ENCODE assay signal across 8 cellular contexts in the genomic region with DNA sequence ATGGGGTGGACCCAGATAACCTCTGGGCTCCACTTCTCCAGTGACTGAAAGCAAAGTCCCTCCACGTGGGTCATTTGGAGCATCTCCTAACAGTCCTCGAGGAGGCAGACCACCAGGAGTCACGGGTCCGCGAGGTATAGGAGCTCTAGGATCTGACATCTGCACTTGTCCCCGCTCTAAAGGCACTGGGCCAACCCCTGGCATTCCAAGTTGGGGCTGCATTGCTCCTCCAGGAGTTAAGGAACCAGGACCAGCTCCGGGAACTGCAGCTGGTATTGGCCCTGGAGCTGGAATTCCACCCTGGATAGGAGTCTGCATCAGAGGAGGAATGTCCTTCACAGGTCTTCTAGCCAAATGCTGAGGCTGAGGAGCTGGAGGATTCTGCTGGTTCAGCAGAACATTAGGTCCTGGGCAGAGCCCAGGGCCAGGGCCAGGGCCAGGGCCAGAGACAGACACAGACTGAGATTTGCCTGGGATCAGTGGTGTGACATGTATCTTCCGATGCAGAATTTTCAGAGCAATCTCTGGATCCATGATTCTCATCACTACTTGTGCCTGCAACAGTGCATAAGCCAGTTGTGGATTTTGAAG. TPM values are rescaled to one million over a fixed set of nuclear protein-coding genes. Genes with fewer than 3 reads are reported as not detected.
DNase-seq lines count a peak whose midpoint lies in the region; ATAC-seq and TF ChIP-seq lines count a peak whose summit lies in the region.

No MANE protein-coding gene starts in this region.

- H3K36me3 Mint-ChIP-seq in CD8-positive, alpha-beta T cell, result peaks cover 38% of the 10 kb centered on the region

- POLR2A ChIA-PET in CD8-positive, alpha-beta T cell (lab: Charles Lee), result interaction anchor here (0.5 to 1.1 kb wide), 4 partner anchors 8 to 1120 kb away, joined by 3 to 5 read pairs (median 3); partner anchors contain the start of gene ASAH2B

- no peaks in the 10 kb centered on the region for H3K9me3 Mint-ChIP-seq in CD8-positive, alpha-beta T cell

- intact Hi-C loops in CD8-positive, alpha-beta T cell (cut with DNase I, micrococcal nuclease), result loop anchor here in 1 of 2 experiments (5.0 kb wide), 1 partner anchor 1071 kb away; no protein-coding TSS in a partner anchor
- intact Hi-C loops in esophagus squamous epithelium (cut with DNase I), result no loop called here

- H3K4me1 ChIP-seq in CD8-positive, alpha-beta T cell (ENCODE audit: insufficient read depth, low read length), result peaks cover 46% of the 10 kb centered on the region
- peaks cover 0 to 30% (median 11%) of the 10 kb centered on the region in 4 donors for H3K4me1 ChIP-seq in Peyer's patch
- H3K4me1 ChIP-seq in esophagus squamous epithelium, result peaks cover 15 to 54% (median 33%) of the 10 kb centered on the region in 3 donors
- H3K4me1 ChIP-seq in osteoblast (ENCODE audit: insufficient read depth, low read length), result peaks cover 17% of the 10 kb centered on the region

- H3K36me3 ChIP-seq in CD8-positive, alpha-beta T cell (ENCODE audit: insufficient read depth, low read length), result no peaks in the 10 kb centered on the region
- H3K36me3 ChIP-seq in Peyer's patch (no peaks in the 10 kb centered on the region), esophagus squamous epithelium (no peaks in the 10 kb centered on the region), osteoblast (ENCODE audit: insufficient read depth, low read length) (no peaks in the 10 kb centered on the region)

- CTCF ChIA-PET in CD8-positive, alpha-beta T cell (lab: Charles Lee), result no interaction called here

- peaks cover 60% of the 10 kb centered on the region for H3K4me1 Mint-ChIP-seq in CD8-positive, alpha-beta T cell (ENCODE audit: low read depth)

- no peak for TF ChIP-seq POLR2A in Peyer's patch (IDR thresholded peaks at IDR 0.05)
- TF ChIP-seq POLR2A in esophagus squamous epithelium (IDR thresholded peaks at IDR 0.05), result no peak

- no peak for TF ChIP-seq CTCF in CD8-positive, alpha-beta T cell (IDR thresholded peaks at IDR 0.05)
- TF ChIP-seq CTCF in Peyer's patch (IDR thresholded peaks at IDR 0.05) (no peak), esophagus squamous epithelium (IDR thresholded peaks at IDR 0.05) (no peak), osteoblast (IDR thresholded peaks at IDR 0.05; ENCODE audit: extremely low read depth, low read depth, low read length) (no peak)

- H2AFZ ChIP-seq in osteoblast (ENCODE audit: low read length), result peak overlapping the region; percentile 100

- peak overlapping the region; percentile 84 for H3K4me3 ChIP-seq in CD8-positive, alpha-beta T cell (ENCODE audit: low read depth, low read length)
- H3K4me3 ChIP-seq in Peyer's patch (peak overlapping the region; percentile 50 to 91 (median 80)), esophagus squamous epithelium (peak overlapping the region; percentile 73 to 87 (median 81)), osteoblast (ENCODE audit: insufficient read depth, low read length) (peak overlapping the region; percentile 77)

- ATAC-seq in CD8-positive, alpha-beta T cell, result no peak
- no peak for ATAC-seq in GM19328 (IDR thresholded peaks at IDR 0.05; ENCODE audit: unreplicated experiment)
- no peak for ATAC-seq in activated CD4-positive, CD25-positive, alpha-beta regulatory T cell treated with anti-CD3 and anti-CD28 coated beads, Interleukin-2, amount 50 U/mL, for 24 hours

- no peaks in the 10 kb centered on the region for H3K9me3 ChIP-seq in CD8-positive, alpha-beta T cell (ENCODE audit: low read length)
- H3K9me3 ChIP-seq in Peyer's patch (no peaks in the 10 kb centered on the region), esophagus squamous epithelium (no peaks in the 10 kb centered on the region), osteoblast (ENCODE audit: low read depth, low read length) (no peaks in the 10 kb centered on the region)

- H3K27me3 ChIP-seq in CD8-positive, alpha-beta T cell (ENCODE audit: insufficient read depth, low read length), result no peaks in the 10 kb centered on the region
- H3K27me3 ChIP-seq in Peyer's patch (no peaks in the 10 kb centered on the region), esophagus squamous epithelium (no peaks in the 10 kb centered on the region), osteoblast (ENCODE audit: insufficient read depth, low read length) (no peaks in the 10 kb centered on the region)

- no peak for DNase-seq in CD8-positive, alpha-beta T cell
- peak in 1 of 3 donors; percentile 48 for DNase-seq in Peyer's patch
- no peak for DNase-seq in esophagus squamous epithelium (lab: John Stamatoyannopoulos, UW)
- DNase-seq in osteoblast (ENCODE audit: insufficient read length, low spot score, missing footprints), result no peak
- DNase-seq in NCI-H1694 (lab: John Stamatoyannopoulos, UW), result no peak
- DNase-seq in NCI-H524 (lab: John Stamatoyannopoulos, UW), result no peak

- 60 to 74% methylated on average over 1 to 5 of the region's 8 CpGs for WGBS in esophagus squamous epithelium, 2 donors

- peaks cover 7% of the 10 kb centered on the region for H4K20me1 ChIP-seq in osteoblast (ENCODE audit: insufficient read depth, low read length)

- peak overlapping the region; percentile 96 for H3K4me2 ChIP-seq in osteoblast (ENCODE audit: insufficient read depth, low read length)

- H3K27ac Mint-ChIP-seq in CD8-positive, alpha-beta T cell, result peak overlapping the region; percentile 100

- no peaks in the 10 kb centered on the region for H3K27me3 Mint-ChIP-seq in CD8-positive, alpha-beta T cell (ENCODE audit: low read depth)

- H3K4me3 Mint-ChIP-seq in CD8-positive, alpha-beta T cell, result peak overlapping the region; percentile 99

- peaks cover 27% of the 10 kb centered on the region for H3K79me2 ChIP-seq in osteoblast (ENCODE audit: insufficient read depth, low read length)

- peak overlapping the region; percentile 94 for H3K27ac ChIP-seq in CD8-positive, alpha-beta T cell (ENCODE audit: low read depth, low read length)
- peak overlapping the region; percentile 84 to 94 (median 87) for H3K27ac ChIP-seq in Peyer's patch
- peak overlapping the region; percentile 84 to 97 (median 92) for H3K27ac ChIP-seq in esophagus squamous epithelium
- peak overlapping the region; percentile 99 for H3K27ac ChIP-seq in osteoblast (ENCODE audit: low read depth, low read length)

RNA-seq across cellular contexts. Expression of gene CSTF2T, which starts 0.8 kb away (rescaled TPM):
- 10 to 100 TPM; 26.0 to 28.2 TPM for total RNA-seq in CD8-positive, alpha-beta T cell
- total RNA-seq in Peyer's patch (10 to 100 TPM; 11.9 to 17.3 (median 16.2) TPM), esophagus squamous epithelium (10 to 100 TPM in 3 of 4 donors, 1 to 10 TPM in 1; 8.1 to 15.3 (median 12.6) TPM), osteoblast (13.0 and 14.8 TPM in 2 replicates)
